ENCODE assay signal across 10 cellular contexts in genomic region chr17:4585203-4585939, GRCh38. TPM values are rescaled to one million over a fixed set of nuclear protein-coding genes. Genes with fewer than 3 reads are reported as not detected.
DNase-seq lines count a peak whose midpoint lies in the region; ATAC-seq and TF ChIP-seq lines count a peak whose summit lies in the region.
"Had no signal": no experiment of that assay in that cellular context is flagged by ENCODE, and none has a peak within 500 bp of the region (broad histone marks: within the 10 kb centered on the region; RNA-seq: fewer than 3 reads in every experiment).

No MANE protein-coding gene starts in this region.

- peaks cover 0 to 17% (median 15%) of the 10 kb centered on the region in 4 donors for H3K4me1 ChIP-seq in sigmoid colon

- peak overlapping the region; percentile 32 for H3K4me3 Mint-ChIP-seq in activated B cell treated with CpG ODN at 0.5 μM for 24 hours
- H3K4me3 Mint-ChIP-seq in activated T-helper 1 cell treated with anti-CD3 and anti-CD28 coated beads, Interleukin-12 subunit alpha, Interleukin-12 subunit beta, Interleukin-2, Interleukin-4 antibody, amounts not matched to agents 30 ng/mL and 10 ng/mL and 1 ng/mL, durations not matched to agents 14 hours and 24 hours and 36 hours = no peak overlapping the region

- TF ChIP-seq CTCF in activated B cell treated with CpG ODN at 0.5 μM for 24 hours (IDR thresholded peaks at IDR 0.05) (no peak), kidney epithelial cell (IDR thresholded peaks at IDR 0.05; ENCODE audit: insufficient read depth, low read length, poor library complexity, severe bottlenecking) (no peak), sigmoid colon (IDR thresholded peaks at IDR 0.05) (no peak)

- TF ChIP-seq EP300 in sigmoid colon (IDR thresholded peaks at IDR 0.05) = no peak

- H3K9me3 ChIP-seq in sigmoid colon = no peaks in the 10 kb centered on the region

- no peaks in the 10 kb centered on the region for H3K9me3 Mint-ChIP-seq in activated B cell treated with CpG ODN at 0.5 μM for 24 hours
- H3K9me3 Mint-ChIP-seq in activated T-helper 1 cell treated with anti-CD3 and anti-CD28 coated beads, Interleukin-12 subunit alpha, Interleukin-12 subunit beta, Interleukin-2, Interleukin-4 antibody, amounts not matched to agents 30 ng/mL and 10 ng/mL and 1 ng/mL, durations not matched to agents 14 hours and 24 hours and 36 hours = no peaks in the 10 kb centered on the region

- TF ChIP-seq POLR2A in sigmoid colon (IDR thresholded peaks at IDR 0.05) = no peak

- CTCF ChIA-PET in activated B cell treated with CpG ODN at 0.5 μM for 24 hours (lab: Charles Lee) = no interaction called here

- H3K27ac Mint-ChIP-seq in activated B cell treated with CpG ODN at 0.5 μM for 24 hours = no peak overlapping the region
- no peak overlapping the region for H3K27ac Mint-ChIP-seq in activated T-helper 1 cell treated with anti-CD3 and anti-CD28 coated beads, Interleukin-12 subunit alpha, Interleukin-12 subunit beta, Interleukin-2, Interleukin-4 antibody, amounts not matched to agents 30 ng/mL and 10 ng/mL and 1 ng/mL, durations not matched to agents 14 hours and 24 hours and 36 hours

- H3K36me3 ChIP-seq in kidney epithelial cell (ENCODE audit: control insufficient read depth, insufficient read depth, low read length) = no peaks in the 10 kb centered on the region
- no peaks in the 10 kb centered on the region for H3K36me3 ChIP-seq in sigmoid colon

- 19 to 57% methylated on average over 28 of the region's 28 CpGs for WGBS in sigmoid colon, 2 donors

- H3K27ac ChIP-seq in sigmoid colon = peak overlapping the region in 1 of 4 donors; percentile 73
- H3K27ac ChIP-seq: 22Rv1 had no signal

- peaks cover 44% of the 10 kb centered on the region for H3K27me3 Mint-ChIP-seq in activated B cell treated with CpG ODN at 0.5 μM for 24 hours
- peaks cover 55% of the 10 kb centered on the region for H3K27me3 Mint-ChIP-seq in activated T-helper 1 cell treated with anti-CD3 and anti-CD28 coated beads, Interleukin-12 subunit alpha, Interleukin-12 subunit beta, Interleukin-2, Interleukin-4 antibody, amounts not matched to agents 30 ng/mL and 10 ng/mL and 1 ng/mL, durations not matched to agents 14 hours and 24 hours and 36 hours (ENCODE audit: insufficient read depth)

- ATAC-seq in activated B cell treated with CpG ODN at 0.5 μM for 24 hours (ENCODE audit: low read depth) (no peak), sciatic nerve (no peak)

- DNase-seq in DMS53 (lab: John Stamatoyannopoulos, UW) (peak; percentile 67), DMS53 treated with DMSO at 0.1 percent for 48 hours (lab: John Stamatoyannopoulos, UW; ENCODE audit: unreplicated experiment) (no peak), activated B cell treated with CpG ODN at 0.5 μM for 24 hours (no peak), kidney epithelial cell (ENCODE audit: low read depth) (no peak), sigmoid colon (no peak), sciatic nerve (ENCODE audit: low spot score) (no peak), CD1c-positive myeloid dendritic cell (ENCODE audit: extremely low spot score) (no peak)
- no peak for DNase-seq in activated T-helper 1 cell treated with anti-CD3 and anti-CD28 coated beads, Interleukin-12 subunit alpha, Interleukin-12 subunit beta, Interleukin-2, Interleukin-4 antibody, amounts not matched to agents 30 ng/mL and 10 ng/mL and 1 ng/mL, durations not matched to agents 14 hours and 24 hours and 36 hours (ENCODE audit: low spot score)

- H3K4me1 Mint-ChIP-seq in activated B cell treated with CpG ODN at 0.5 μM for 24 hours = peaks cover 9% of the 10 kb centered on the region
- no peaks in the 10 kb centered on the region for H3K4me1 Mint-ChIP-seq in activated T-helper 1 cell treated with anti-CD3 and anti-CD28 coated beads, Interleukin-12 subunit alpha, Interleukin-12 subunit beta, Interleukin-2, Interleukin-4 antibody, amounts not matched to agents 30 ng/mL and 10 ng/mL and 1 ng/mL, durations not matched to agents 14 hours and 24 hours and 36 hours (ENCODE audit: low read depth)

- intact Hi-C loops in activated B cell treated with CpG ODN at 0.5 μM for 24 hours (cut with micrococcal nuclease) (no loop called here), sigmoid colon (cut with DNase I) (no loop called here), sciatic nerve (cut with DNase I) (no loop called here)
- intact Hi-C loops in activated T-helper 1 cell treated with anti-CD3 and anti-CD28 coated beads, Interleukin-12 subunit alpha, Interleukin-12 subunit beta, Interleukin-2, Interleukin-4 antibody, amounts not matched to agents 30 ng/mL and 10 ng/mL and 1 ng/mL, durations not matched to agents 14 hours and 24 hours and 36 hours (cut with micrococcal nuclease) = no loop called here

- H3K27me3 ChIP-seq in kidney epithelial cell (ENCODE audit: control insufficient read depth, insufficient read depth, low read length) (peaks cover 60% of the 10 kb centered on the region), sigmoid colon (peaks cover 17 to 45% (median 37%) of the 10 kb centered on the region in 3 donors)

- no peaks in the 10 kb centered on the region for H3K36me3 Mint-ChIP-seq in activated B cell treated with CpG ODN at 0.5 μM for 24 hours (ENCODE audit: low read depth)
- H3K36me3 Mint-ChIP-seq in activated T-helper 1 cell treated with anti-CD3 and anti-CD28 coated beads, Interleukin-12 subunit alpha, Interleukin-12 subunit beta, Interleukin-2, Interleukin-4 antibody, amounts not matched to agents 30 ng/mL and 10 ng/mL and 1 ng/mL, durations not matched to agents 14 hours and 24 hours and 36 hours (ENCODE audit: low read depth) = no peaks in the 10 kb centered on the region

- POLR2A ChIA-PET in activated B cell treated with CpG ODN at 0.5 μM for 24 hours (lab: Charles Lee) = no interaction called here

- H3K4me3 ChIP-seq in kidney epithelial cell (ENCODE audit: low read depth, low read length) (peak overlapping the region; percentile 43), sigmoid colon (peak overlapping the region in 3 of 4 donors; percentile 27 to 50 (median 50))

RNA-seq across cellular contexts. Expression of gene SMTNL2, which starts 1.0 kb away (rescaled TPM):
- total RNA-seq in activated B cell treated with CpG ODN at 0.5 μM for 24 hours = not detected in 2 replicates
- 0.14 and 0.46 TPM in 2 replicates for total RNA-seq in kidney epithelial cell
- total RNA-seq in sigmoid colon = 1 to 10 TPM in 3 of 4 donors, under 1 TPM in 1; 0.33 to 1.9 (median 1.6) TPM
- polyA plus RNA-seq in sigmoid colon = under 1 TPM in 2 of 3 donors, not detected in 1; 0.45 to 0.60 TPM
- 1.6 TPM for total RNA-seq in sciatic nerve
- not detected in 2 replicates for total RNA-seq in activated T-helper 1 cell treated with anti-CD3 and anti-CD28 coated beads, Interleukin-12 subunit alpha, Interleukin-12 subunit beta, Interleukin-2, Interleukin-4 antibody, amounts not matched to agents 30 ng/mL and 10 ng/mL and 1 ng/mL, durations not matched to agents 14 hours and 24 hours and 36 hours
- total RNA-seq: OCI-LY7 had no signal

RNA-seq across cellular contexts. Expression of gene GGT6, which starts 25.0 kb away (rescaled TPM):
- total RNA-seq in activated B cell treated with CpG ODN at 0.5 μM for 24 hours = not detected in 2 replicates
- 0.07 and 0.38 TPM in 2 replicates for total RNA-seq in kidney epithelial cell
- 1 to 10 TPM in 1 of 4 donors, under 1 TPM in 1, not detected in 2; 0.71 to 3.0 TPM for total RNA-seq in sigmoid colon
- polyA plus RNA-seq in sigmoid colon = 10 to 100 TPM; 22.2 to 94.4 (median 28.4) TPM
- total RNA-seq in sciatic nerve = not detected
- total RNA-seq in activated T-helper 1 cell treated with anti-CD3 and anti-CD28 coated beads, Interleukin-12 subunit alpha, Interleukin-12 subunit beta, Interleukin-2, Interleukin-4 antibody, amounts not matched to agents 30 ng/mL and 10 ng/mL and 1 ng/mL, durations not matched to agents 14 hours and 24 hours and 36 hours = not detected in 2 replicates
- total RNA-seq: OCI-LY7 had no signal

RNA-seq across cellular contexts. Expression of gene MYBBP1A, which starts 30.2 kb away (rescaled TPM):
- total RNA-seq in activated B cell treated with CpG ODN at 0.5 μM for 24 hours (90.3 and 108 TPM in 2 replicates), kidney epithelial cell (92.0 and 103 TPM in 2 replicates), sigmoid colon (10 to 100 TPM; 23.2 to 32.4 (median 27.4) TPM), sciatic nerve (45.1 TPM)
- polyA plus RNA-seq in sigmoid colon = 10 to 100 TPM in 1 of 3 donors, 1 to 10 TPM in 2; 6.6 to 44.5 (median 7.4) TPM
- total RNA-seq in activated T-helper 1 cell treated with anti-CD3 and anti-CD28 coated beads, Interleukin-12 subunit alpha, Interleukin-12 subunit beta, Interleukin-2, Interleukin-4 antibody, amounts not matched to agents 30 ng/mL and 10 ng/mL and 1 ng/mL, durations not matched to agents 14 hours and 24 hours and 36 hours = 186 and 195 TPM in 2 replicates

RNA-seq across cellular contexts. Expression of gene ALOX15, which starts 56.1 kb away (rescaled TPM):
- total RNA-seq in activated B cell treated with CpG ODN at 0.5 μM for 24 hours (not detected in 2 replicates), kidney epithelial cell (not detected in 2 replicates), sigmoid colon (under 1 TPM in 3 of 4 donors, not detected in 1; 0.28 to 0.81 (median 0.36) TPM), sciatic nerve (0.45 TPM)
- under 1 TPM in 2 of 3 donors, not detected in 1; 0.60 to 0.77 TPM for polyA plus RNA-seq in sigmoid colon
- total RNA-seq in activated T-helper 1 cell treated with anti-CD3 and anti-CD28 coated beads, Interleukin-12 subunit alpha, Interleukin-12 subunit beta, Interleukin-2, Interleukin-4 antibody, amounts not matched to agents 30 ng/mL and 10 ng/mL and 1 ng/mL, durations not matched to agents 14 hours and 24 hours and 36 hours = not detected in 2 replicates
